Comparison of ENCODE assay signal across 1 cellular context in the genomic region with DNA sequence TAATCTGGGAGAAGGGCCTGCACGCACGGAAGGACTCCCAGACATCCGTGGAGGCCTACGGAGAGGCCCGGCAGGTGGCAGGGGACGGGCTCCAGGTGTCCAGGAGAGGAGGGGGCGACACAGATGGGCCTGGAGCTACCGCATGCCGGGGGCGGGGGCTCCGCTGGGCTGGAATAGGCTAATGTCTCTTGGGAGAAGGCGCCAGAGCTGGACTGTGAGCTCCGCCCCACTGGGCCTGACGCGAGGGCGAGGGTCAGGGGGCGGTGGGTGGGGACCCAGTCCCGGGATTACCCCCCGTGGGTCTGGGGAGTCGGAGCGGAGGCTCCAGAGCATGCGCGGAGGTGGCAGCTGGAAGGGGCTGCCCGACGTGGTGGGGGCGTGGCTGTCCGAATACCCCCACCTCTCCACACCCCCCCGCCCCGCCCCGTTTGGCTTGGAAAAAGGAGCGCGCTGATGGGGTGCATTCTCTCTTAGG.
TF ChIP-seq lines count a peak whose summit lies in the region.

No MANE protein-coding gene starts in this region.

TF ChIP-seq in K562, 482 proteins besides CTCF, POLR2A, EP300 and RAD21:
- TF ChIP-seq, protein P1, sequence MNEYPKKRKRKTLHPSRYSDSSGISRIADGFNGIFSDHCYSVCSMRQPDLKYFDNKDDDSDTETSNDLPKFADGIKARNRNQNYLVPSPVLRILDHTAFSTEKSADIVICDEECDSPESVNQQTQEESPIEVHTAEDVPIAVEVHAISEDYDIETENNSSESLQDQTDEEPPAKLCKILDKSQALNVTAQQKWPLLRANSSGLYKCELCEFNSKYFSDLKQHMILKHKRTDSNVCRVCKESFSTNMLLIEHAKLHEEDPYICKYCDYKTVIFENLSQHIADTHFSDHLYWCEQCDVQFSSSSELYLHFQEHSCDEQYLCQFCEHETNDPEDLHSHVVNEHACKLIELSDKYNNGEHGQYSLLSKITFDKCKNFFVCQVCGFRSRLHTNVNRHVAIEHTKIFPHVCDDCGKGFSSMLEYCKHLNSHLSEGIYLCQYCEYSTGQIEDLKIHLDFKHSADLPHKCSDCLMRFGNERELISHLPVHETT (CRISPR knock-in tag; conservative IDR thresholded peaks at IDR 0.05 in 1 of 2, IDR thresholded peaks at IDR 0.05 in 1 of 2), result peak in 1 of 2 experiments; percentile 12; a peak in 1 of 4 replicates
- TF ChIP-seq ZNF224 (CRISPR knock-in tag; IDR thresholded peaks at IDR 0.05), result no peak
- TF ChIP-seq, protein P2, sequence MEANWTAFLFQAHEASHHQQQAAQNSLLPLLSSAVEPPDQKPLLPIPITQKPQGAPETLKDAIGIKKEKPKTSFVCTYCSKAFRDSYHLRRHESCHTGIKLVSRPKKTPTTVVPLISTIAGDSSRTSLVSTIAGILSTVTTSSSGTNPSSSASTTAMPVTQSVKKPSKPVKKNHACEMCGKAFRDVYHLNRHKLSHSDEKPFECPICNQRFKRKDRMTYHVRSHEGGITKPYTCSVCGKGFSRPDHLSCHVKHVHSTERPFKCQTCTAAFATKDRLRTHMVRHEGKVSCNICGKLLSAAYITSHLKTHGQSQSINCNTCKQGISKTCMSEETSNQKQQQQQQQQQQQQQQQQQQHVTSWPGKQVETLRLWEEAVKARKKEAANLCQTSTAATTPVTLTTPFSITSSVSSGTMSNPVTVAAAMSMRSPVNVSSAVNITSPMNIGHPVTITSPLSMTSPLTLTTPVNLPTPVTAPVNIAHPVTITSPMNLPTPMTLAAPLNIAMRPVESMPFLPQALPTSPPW (CRISPR knock-in tag; IDR thresholded peaks at IDR 0.05), result peak; percentile 77
- TF ChIP-seq PTBP1 (IDR thresholded peaks at IDR 0.05; ENCODE audit: low read depth, low read length), result 0 out of 2 replicates have a peak, but pooled peaks have one; percentile 25
- peak; percentile 40; the same call in 1 of the 2 replicates for TF ChIP-seq NR2C1 (IDR thresholded peaks at IDR 0.05)
- TF ChIP-seq NR2C1 (tag; IDR thresholded peaks at IDR 0.05), result peak; percentile 60; the same call in 1 of the 2 replicates
- TF ChIP-seq, protein P3, sequence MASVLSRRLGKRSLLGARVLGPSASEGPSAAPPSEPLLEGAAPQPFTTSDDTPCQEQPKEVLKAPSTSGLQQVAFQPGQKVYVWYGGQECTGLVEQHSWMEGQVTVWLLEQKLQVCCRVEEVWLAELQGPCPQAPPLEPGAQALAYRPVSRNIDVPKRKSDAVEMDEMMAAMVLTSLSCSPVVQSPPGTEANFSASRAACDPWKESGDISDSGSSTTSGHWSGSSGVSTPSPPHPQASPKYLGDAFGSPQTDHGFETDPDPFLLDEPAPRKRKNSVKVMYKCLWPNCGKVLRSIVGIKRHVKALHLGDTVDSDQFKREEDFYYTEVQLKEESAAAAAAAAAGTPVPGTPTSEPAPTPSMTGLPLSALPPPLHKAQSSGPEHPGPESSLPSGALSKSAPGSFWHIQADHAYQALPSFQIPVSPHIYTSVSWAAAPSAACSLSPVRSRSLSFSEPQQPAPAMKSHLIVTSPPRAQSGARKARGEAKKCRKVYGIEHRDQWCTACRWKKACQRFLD (CRISPR knock-in tag; IDR thresholded peaks at IDR 0.05), result no peak
- TF ChIP-seq HLTF (IDR thresholded peaks at IDR 0.05), result no peak
- TF ChIP-seq MXI1 (IDR thresholded peaks at IDR 0.05; ENCODE audit: low read depth, low read length), result 0 out of 2 replicates have a peak, but pooled peaks have one; percentile 19
- TF ChIP-seq ZBTB7A (IDR thresholded peaks at IDR 0.05; ENCODE audit: borderline replicate concordance, control insufficient read depth, low read depth, low read length), result peak; percentile 91
- TF ChIP-seq, protein P4, sequence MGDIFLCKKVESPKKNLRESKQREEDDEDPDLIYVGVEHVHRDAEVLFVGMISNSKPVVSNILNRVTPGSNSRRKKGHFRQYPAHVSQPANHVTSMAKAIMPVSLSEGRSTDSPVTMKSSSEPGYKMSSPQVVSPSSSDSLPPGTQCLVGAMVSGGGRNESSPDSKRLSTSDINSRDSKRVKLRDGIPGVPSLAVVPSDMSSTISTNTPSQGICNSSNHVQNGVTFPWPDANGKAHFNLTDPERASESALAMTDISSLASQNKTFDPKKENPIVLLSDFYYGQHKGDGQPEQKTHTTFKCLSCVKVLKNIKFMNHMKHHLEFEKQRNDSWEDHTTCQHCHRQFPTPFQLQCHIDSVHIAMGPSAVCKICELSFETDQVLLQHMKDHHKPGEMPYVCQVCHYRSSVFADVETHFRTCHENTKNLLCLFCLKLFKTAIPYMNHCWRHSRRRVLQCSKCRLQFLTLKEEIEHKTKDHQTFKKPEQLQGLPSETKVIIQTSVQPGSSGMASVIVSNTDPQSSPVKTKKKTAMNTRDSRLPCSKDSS (IDR thresholded peaks at IDR 0.05; ENCODE audit: low read depth, partially characterized antibody), result no peak
- peak; percentile 84 to 85 for TF ChIP-seq NRF1 (conservative IDR thresholded peaks at IDR 0.05 in 1 of 2, IDR thresholded peaks at IDR 0.05 in 1 of 2)
- 0 out of 2 replicates have a peak, but pooled peaks have one; percentile 10 for TF ChIP-seq ZFX (CRISPR knock-in tag; IDR thresholded peaks at IDR 0.05)
- TF ChIP-seq KAT7 (CRISPR knock-in tag; IDR thresholded peaks at IDR 0.05; ENCODE audit: borderline replicate concordance), result 0 out of 2 replicates have a peak, but pooled peaks have one; percentile 34
- TF ChIP-seq, protein P5, sequence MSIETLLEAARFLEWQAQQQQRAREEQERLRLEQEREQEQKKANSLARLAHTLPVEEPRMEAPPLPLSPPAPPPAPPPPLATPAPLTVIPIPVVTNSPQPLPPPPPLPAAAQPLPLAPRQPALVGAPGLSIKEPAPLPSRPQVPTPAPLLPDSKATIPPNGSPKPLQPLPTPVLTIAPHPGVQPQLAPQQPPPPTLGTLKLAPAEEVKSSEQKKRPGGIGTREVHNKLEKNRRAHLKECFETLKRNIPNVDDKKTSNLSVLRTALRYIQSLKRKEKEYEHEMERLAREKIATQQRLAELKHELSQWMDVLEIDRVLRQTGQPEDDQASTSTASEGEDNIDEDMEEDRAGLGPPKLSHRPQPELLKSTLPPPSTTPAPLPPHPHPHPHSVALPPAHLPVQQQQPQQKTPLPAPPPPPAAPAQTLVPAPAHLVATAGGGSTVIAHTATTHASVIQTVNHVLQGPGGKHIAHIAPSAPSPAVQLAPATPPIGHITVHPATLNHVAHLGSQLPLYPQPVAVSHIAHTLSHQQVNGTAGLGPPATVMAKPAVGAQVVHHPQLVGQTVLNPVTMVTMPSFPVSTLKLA (conservative IDR thresholded peaks at IDR 0.05), result peak in 1 of 2 experiments; percentile 33; a peak in 1 of 4 replicates
- TF ChIP-seq CSDE1 (IDR thresholded peaks at IDR 0.05), result no peak
- no peak for TF ChIP-seq NR2C2 (CRISPR knock-in tag; IDR thresholded peaks at IDR 0.05)
- TF ChIP-seq NR2C2 (tag; IDR thresholded peaks at IDR 0.05), result peak; percentile 72
- TF ChIP-seq EGR1 (conservative IDR thresholded peaks at IDR 0.05), result peak; percentile 42; the same call in 1 of the 2 replicates
- peak; percentile 22 for TF ChIP-seq HMGN3 (IDR thresholded peaks at IDR 0.05; ENCODE audit: borderline replicate concordance, extremely low read depth, insufficient read length, low read depth, low read length)
TF ChIP-seq in K562: peak in this region for 13.
